In genomic region chr5:1032551-1033027, GRCh38 we compare ENCODE assay signal across 17 cellular contexts. TPM values are rescaled to one million over a fixed set of nuclear protein-coding genes. Genes with fewer than 3 reads are reported as not detected.
DNase-seq lines count a peak whose midpoint lies in the region; ATAC-seq, FAIRE-seq and TF ChIP-seq lines count a peak whose summit lies in the region.
"Had no signal": no experiment of that assay in that cellular context is flagged by ENCODE, and none has a peak within 500 bp of the region (broad histone marks: within the 10 kb centered on the region; RNA-seq: fewer than 3 reads in every experiment).

No MANE protein-coding gene starts in this region.

- H3K27me3 Mint-ChIP-seq in activated CD8-positive, alpha-beta memory T cell treated with anti-CD3 and anti-CD28 coated beads, Interleukin-2, amount 10 ng/mL, durations not matched to agents 7 days and 5 days: no peaks in the 10 kb centered on the region

- H3K27ac ChIP-seq in right atrium auricular region (no peak overlapping the region), right cardiac atrium (ENCODE audit: low read length) (no peak overlapping the region)
- H3K27ac ChIP-seq: 22Rv1, BLaER1 had no signal

- CTCF ChIA-PET in activated CD8-positive, alpha-beta memory T cell treated with anti-CD3 and anti-CD28 coated beads, Interleukin-2, amount 10 ng/mL, durations not matched to agents 7 days and 5 days (lab: Charles Lee): no interaction called here

- DNase-seq in Right ventricle myocardium inferior (ENCODE audit: missing footprints) (peak; percentile 61), right atrium auricular region (ENCODE audit: low spot score) (no peak), HTR-8/SVneo (ENCODE audit: insufficient read length, low spot score) (no peak), right cardiac atrium (peak; percentile 10 to 36 (median 20)), posterior vena cava (ENCODE audit: low spot score) (peak; percentile 69), amniotic stem cell (lab: John Stamatoyannopoulos, UW) (no peak), foreskin melanocyte (no peak)
- DNase-seq in activated CD8-positive, alpha-beta memory T cell treated with anti-CD3 and anti-CD28 coated beads, Interleukin-2, amount 10 ng/mL, durations not matched to agents 7 days and 5 days: no peak
- DNase-seq: Caco-2, DMS53, GF-D8, GOT3, HCEC 1CT, HFFc6 had no signal

- 93% methylated on average over 14 of the region's 14 CpGs for WGBS in right cardiac atrium

- peaks cover 2% of the 10 kb centered on the region for H3K9me3 Mint-ChIP-seq in activated CD8-positive, alpha-beta memory T cell treated with anti-CD3 and anti-CD28 coated beads, Interleukin-2, amount 10 ng/mL, durations not matched to agents 7 days and 5 days (ENCODE audit: low read depth)
- H3K9me3 Mint-ChIP-seq: CD8-positive, alpha-beta memory T cell had no signal

- intact Hi-C loops in Right ventricle myocardium inferior (cut with DNase I): no loop called here
- intact Hi-C loops in right cardiac atrium (cut with DNase I): no loop called here
- intact Hi-C loops in posterior vena cava (cut with DNase I): no loop called here

- H3K36me3 ChIP-seq in right atrium auricular region: no peaks in the 10 kb centered on the region

- no peak for TF ChIP-seq CTCF in right atrium auricular region (IDR thresholded peaks at IDR 0.05)

- H3K9me3 ChIP-seq in right atrium auricular region (no peaks in the 10 kb centered on the region), right cardiac atrium (ENCODE audit: control insufficient read depth, low read length) (no peaks in the 10 kb centered on the region)
- H3K9me3 ChIP-seq: BLaER1, Caco-2 had no signal

- no peak overlapping the region for H3K27ac Mint-ChIP-seq in activated CD8-positive, alpha-beta memory T cell treated with anti-CD3 and anti-CD28 coated beads, Interleukin-2, amount 10 ng/mL, durations not matched to agents 7 days and 5 days
- H3K27ac Mint-ChIP-seq: CD8-positive, alpha-beta memory T cell; HFFc6 had no signal

- H3K27me3 ChIP-seq in right atrium auricular region (no peaks in the 10 kb centered on the region), right cardiac atrium (ENCODE audit: control insufficient read depth, insufficient read depth) (no peaks in the 10 kb centered on the region)

- H3K4me3 ChIP-seq in right atrium auricular region: no peak overlapping the region
- H3K4me3 ChIP-seq in right cardiac atrium (ENCODE audit: low read length): no peak overlapping the region
- H3K4me3 ChIP-seq: BLaER1 had no signal

- no peak for ATAC-seq in Right ventricle myocardium inferior
- no peak for ATAC-seq in right cardiac atrium
- ATAC-seq in activated CD8-positive, alpha-beta memory T cell treated with anti-CD3 and anti-CD28 coated beads, Interleukin-2, amount 10 ng/mL, durations not matched to agents 7 days and 5 days: no peak

- FAIRE-seq in HTR-8/SVneo (lab: Jason Lieb, UNC): peak; percentile 54

- H3K4me1 Mint-ChIP-seq in activated CD8-positive, alpha-beta memory T cell treated with anti-CD3 and anti-CD28 coated beads, Interleukin-2, amount 10 ng/mL, durations not matched to agents 7 days and 5 days: no peaks in the 10 kb centered on the region

- no peaks in the 10 kb centered on the region for H3K4me1 ChIP-seq in right atrium auricular region
- H3K4me1 ChIP-seq in right cardiac atrium (ENCODE audit: control insufficient read depth, insufficient read depth, low read length): no peaks in the 10 kb centered on the region
- H3K4me1 ChIP-seq: Caco-2 had no signal

- no peak overlapping the region for H3K4me3 Mint-ChIP-seq in activated CD8-positive, alpha-beta memory T cell treated with anti-CD3 and anti-CD28 coated beads, Interleukin-2, amount 10 ng/mL, durations not matched to agents 7 days and 5 days
- H3K4me3 Mint-ChIP-seq: CD8-positive, alpha-beta memory T cell; HFFc6 had no signal

- H3K36me3 Mint-ChIP-seq in activated CD8-positive, alpha-beta memory T cell treated with anti-CD3 and anti-CD28 coated beads, Interleukin-2, amount 10 ng/mL, durations not matched to agents 7 days and 5 days: no peaks in the 10 kb centered on the region

RNA-seq across cellular contexts. Expression of gene NKD2, which starts 24.0 kb away (rescaled TPM):
- 4.4 TPM for total RNA-seq in Right ventricle myocardium inferior
- 1 to 10 TPM; 2.4 to 2.8 TPM for total RNA-seq in right atrium auricular region
- total RNA-seq in right cardiac atrium: 1 to 10 TPM; 1.9 to 8.6 (median 3.1) TPM
- polyA plus RNA-seq in right cardiac atrium: 2.6 TPM
- 1 to 10 TPM; 2.7 to 5.0 TPM for total RNA-seq in posterior vena cava
- total RNA-seq in activated CD8-positive, alpha-beta memory T cell treated with anti-CD3 and anti-CD28 coated beads, Interleukin-2, amount 10 ng/mL, durations not matched to agents 7 days and 5 days: 1 to 10 TPM; 4.2 to 6.5 TPM
- total RNA-seq: HFFc6 had no signal
- polyA plus RNA-seq: CD8-positive, alpha-beta memory T cell had no signal

Comparison
In these comparisons a context has a peak if more than half of its experiments do, and no peak if none do; other contexts are left out.
1. DNase-seq: peak in Right ventricle myocardium inferior (single experiment), right cardiac atrium (3 of 3) and posterior vena cava (single experiment); none in right atrium auricular region (single experiment), HTR-8/SVneo (single experiment), amniotic stem cell (single experiment), activated CD8-positive, alpha-beta memory T cell treated with anti-CD3 and anti-CD28 coated beads, Interleukin-2, amount 10 ng/mL, durations not matched to agents 7 days and 5 days (single experiment) and foreskin melanocyte (single experiment).